27 cellular contexts compared by ENCODE assay signal in genomic region chr12:98709022-98709421, GRCh38.
"Had no signal": no experiment of that assay in that cellular context is flagged by ENCODE, and none has a peak within 500 bp of the region (broad histone marks: within the 10 kb centered on the region; RNA-seq: fewer than 3 reads in every experiment).

No MANE protein-coding gene starts in this region.

- H3K4me3 Mint-ChIP-seq: immature natural killer cell; mesothelial cell of epicardium; natural killer cell; nephron progenitor cell; stimulated activated naive CD8-positive, alpha-beta T cell treated with anti-CD3 and anti-CD28 coated beads, Interleukin-15, Interleukin-2, amounts not matched to agents 100 ng/mL and 50 ng/mL, for 24 hours; type B pancreatic cell had no signal

- ATAC-seq: left colon, left lung, natural killer cell, right cardiac atrium, sciatic nerve had no signal

- H3K27ac ChIP-seq: left lung, ovary, prostate gland, skin epidermis, tibial nerve, uterus had no signal

- H3K36me3 ChIP-seq: ovary, prostate gland, uterus had no signal

- H3K27me3 Mint-ChIP-seq: naive B cell; stimulated activated naive CD8-positive, alpha-beta T cell treated with anti-CD3 and anti-CD28 coated beads, Interleukin-15, Interleukin-2, amounts not matched to agents 100 ng/mL and 50 ng/mL, for 24 hours; type B pancreatic cell had no signal

- H3K27me3 ChIP-seq: left lung, ovary, tibial nerve, uterus had no signal

- H3K9me3 ChIP-seq: left lung, ovary, prostate gland, tibial nerve, uterus had no signal

- H3K27ac Mint-ChIP-seq: immature natural killer cell; mesothelial cell of epicardium; natural killer cell; nephron progenitor cell; stimulated activated naive CD8-positive, alpha-beta T cell treated with anti-CD3 and anti-CD28 coated beads, Interleukin-15, Interleukin-2, amounts not matched to agents 100 ng/mL and 50 ng/mL, for 24 hours; type B pancreatic cell had no signal

- H3K4me1 Mint-ChIP-seq: immature natural killer cell, mesothelial cell of epicardium, natural killer cell, nephron progenitor cell had no signal

- DNase-seq: hypothalamus; immature natural killer cell; kidney; left colon; left lung; mesendoderm; naive B cell; natural killer cell; nephron progenitor cell; ovary; posterior cingulate gyrus; retina; right cardiac atrium; stimulated activated CD4-positive, alpha-beta T cell treated with anti-CD3 and anti-CD28 coated beads, Interleukin-12 subunit alpha, Interleukin-12 subunit beta, amount 100 ng/mL, for 4 hours; stimulated activated CD4-positive, alpha-beta T cell treated with anti-CD3 and anti-CD28 coated beads, Interleukin-15, amount 100 ng/mL, for 24 hours; stimulated activated CD4-positive, alpha-beta T cell treated with anti-CD3 and anti-CD28 coated beads, Interleukin-2, amount 100 ng/mL, for 24 hours; stimulated activated CD4-positive, alpha-beta T cell treated with anti-CD3 and anti-CD28 coated beads, Interleukin-4, amount 100 ng/mL, for 1 hour; stimulated activated naive CD4-positive, alpha-beta T cell; uterus had no signal

- H3K4me1 ChIP-seq: left lung, prostate gland, tibial nerve, uterus had no signal

- H3K4me3 ChIP-seq: left lung, lung, ovary, prostate gland, skin epidermis, tibial nerve, uterus had no signal

- H3K9me3 Mint-ChIP-seq: immature natural killer cell; mesothelial cell of epicardium; naive B cell; natural killer cell; nephron progenitor cell; stimulated activated naive CD8-positive, alpha-beta T cell treated with anti-CD3 and anti-CD28 coated beads, Interleukin-15, Interleukin-2, amounts not matched to agents 100 ng/mL and 50 ng/mL, for 24 hours; type B pancreatic cell had no signal
